In the genomic region with DNA sequence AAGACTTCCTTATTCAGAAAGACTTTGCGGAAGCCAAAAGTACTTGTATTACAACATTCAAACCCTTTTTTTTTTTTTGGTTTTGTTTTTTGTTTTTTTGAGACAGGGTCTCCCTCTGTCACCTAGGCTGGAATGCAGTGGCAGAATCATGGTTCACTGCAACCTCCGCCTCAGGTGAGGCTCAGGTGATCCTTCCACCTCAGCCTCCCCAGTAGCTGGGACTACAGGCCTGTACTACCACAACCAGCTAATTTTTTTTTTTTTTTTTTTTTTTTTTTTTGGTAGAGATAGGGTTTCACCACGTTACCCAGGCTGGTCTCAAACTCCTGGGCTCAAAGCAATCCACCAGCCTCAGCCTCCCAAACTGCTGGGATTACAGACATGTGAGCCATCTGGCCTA, we compare ENCODE assay signal across 5 cellular contexts. TPM values are rescaled to one million over a fixed set of nuclear protein-coding genes. Genes with fewer than 3 reads are reported as not detected.
"Had no signal": no experiment of that assay in that cellular context is flagged by ENCODE, and none has a peak within 500 bp of the region (broad histone marks: within the 10 kb centered on the region; RNA-seq: fewer than 3 reads in every experiment).

No MANE protein-coding gene starts in this region.

RNA-seq across cellular contexts. Expression of a gene that starts 51.0 kb away (rescaled TPM):
- total RNA-seq: activated CD4-positive, alpha-beta memory T cell treated with anti-CD3 and anti-CD28 coated beads for 36 hours; activated CD8-positive, alpha-beta T cell treated with anti-CD3 and anti-CD28 coated beads for 36 hours; activated T-cell treated with anti-CD3 and anti-CD28 coated beads, Interleukin-2, amount 50 U/mL, for 72 hours; activated T-helper 1 cell treated with anti-CD3 and anti-CD28 coated beads, Interleukin-12 subunit alpha, Interleukin-12 subunit beta, Interleukin-2, Interleukin-4 antibody, amounts not matched to agents 30 ng/mL and 10 ng/mL and 1 ng/mL, durations not matched to agents 14 hours and 24 hours and 36 hours; activated T-helper 17 cell treated with anti-CD3 and anti-CD28 coated beads, Interleukin-2, amount 50 U/mL, for 72 hours had no signal
